Comparison of ENCODE assay signal across 18 cellular contexts in the genomic region with DNA sequence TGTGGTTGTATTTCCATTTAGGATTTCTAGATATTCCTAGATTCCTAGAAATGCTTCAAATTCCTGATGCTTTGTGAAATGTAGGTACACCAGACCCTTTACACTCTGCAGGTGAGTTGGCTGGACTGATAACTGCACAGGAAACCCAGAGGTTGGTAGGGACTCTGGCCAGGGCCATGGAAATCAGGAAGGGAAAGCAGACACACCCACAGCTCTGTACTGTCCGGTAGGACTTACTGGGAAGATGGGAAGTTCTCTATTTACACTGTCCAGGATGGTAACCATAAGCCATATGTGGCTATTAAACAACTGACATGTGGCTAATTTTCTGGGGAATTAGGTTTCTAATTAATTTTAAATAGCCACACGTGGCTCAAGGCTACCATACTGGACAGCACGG. TPM values are rescaled to one million over a fixed set of nuclear protein-coding genes. Genes with fewer than 3 reads are reported as not detected.
DNase-seq lines count a peak whose midpoint lies in the region; ATAC-seq and TF ChIP-seq lines count a peak whose summit lies in the region.
"Had no signal": no experiment of that assay in that cellular context is flagged by ENCODE, and none has a peak within 500 bp of the region (broad histone marks: within the 10 kb centered on the region; RNA-seq: fewer than 3 reads in every experiment).

No MANE protein-coding gene starts in this region.

- H2AFZ ChIP-seq in MM.1S (ENCODE audit: low read length), result no peak overlapping the region
- no peak overlapping the region for H2AFZ ChIP-seq in neural progenitor cell (replicated peaks)
- H2AFZ ChIP-seq: GM23248 had no signal

- H3K27ac ChIP-seq in left lung, result peak overlapping the region in 1 of 2 donors; percentile 39
- H3K27ac ChIP-seq in substantia nigra (ENCODE audit: low read depth, low read length, poor library complexity, severe bottlenecking), result peak overlapping the region; percentile 16
- no peak overlapping the region for H3K27ac ChIP-seq in MM.1S (ENCODE audit: low read length)
- no peak overlapping the region for H3K27ac ChIP-seq in neural progenitor cell
- H3K27ac ChIP-seq: GM23248 had no signal

- H3K27ac Mint-ChIP-seq in activated CD4-positive, alpha-beta T cell treated with anti-CD3 and anti-CD28 coated beads, Interleukin-2, amount 10 ng/mL, durations not matched to agents 7 days and 5 days, result peak overlapping the region; percentile 46
- H3K27ac Mint-ChIP-seq in stimulated activated naive CD8-positive, alpha-beta T cell treated with anti-CD3 and anti-CD28 coated beads, Interleukin-15, Interleukin-2, amounts not matched to agents 100 ng/mL and 50 ng/mL, for 24 hours, result peak overlapping the region; percentile 2
- H3K27ac Mint-ChIP-seq in neural progenitor cell, result no peak overlapping the region

- no peaks in the 10 kb centered on the region for H4K20me1 ChIP-seq in MM.1S (ENCODE audit: insufficient read depth, low read length)
- H4K20me1 ChIP-seq in neural progenitor cell (ENCODE audit: low read depth), result no peaks in the 10 kb centered on the region

- DNase-seq in activated CD4-positive, alpha-beta T cell treated with anti-CD3 and anti-CD28 coated beads, Interleukin-2, amount 10 ng/mL, durations not matched to agents 7 days and 5 days, result no peak
- no peak for DNase-seq in activated CD4-positive, alpha-beta T cell treated with anti-CD3 and anti-CD28 coated beads for 4 hours
- DNase-seq in stimulated activated naive CD8-positive, alpha-beta T cell treated with anti-CD3 and anti-CD28 coated beads, Interleukin-15, Interleukin-2, amounts not matched to agents 100 U/mL and 50 U/mL, for 24 hours, result no peak
- DNase-seq in left lung, result no peak
- DNase-seq in substantia nigra (lab: John Stamatoyannopoulos, UW), result no peak
- DNase-seq in MM.1S, result no peak
- no peak for DNase-seq in neural progenitor cell (ENCODE audit: low spot score)
- DNase-seq: 8988T, DMS 273 treated with DMSO at 0.1 percent for 48 hours, GF-D8, GM23248, NCI-H1930, NCI-H2171, NCI-H446, OCI-M1, RPMI8226 had no signal

- no peaks in the 10 kb centered on the region for H3K4me1 Mint-ChIP-seq in activated CD4-positive, alpha-beta T cell treated with anti-CD3 and anti-CD28 coated beads, Interleukin-2, amount 10 ng/mL, durations not matched to agents 7 days and 5 days
- peaks cover 22% of the 10 kb centered on the region for H3K4me1 Mint-ChIP-seq in stimulated activated naive CD8-positive, alpha-beta T cell treated with anti-CD3 and anti-CD28 coated beads, Interleukin-15, Interleukin-2, amounts not matched to agents 100 ng/mL and 50 ng/mL, for 24 hours (ENCODE audit: low read depth)
- peaks cover 4% of the 10 kb centered on the region for H3K4me1 Mint-ChIP-seq in neural progenitor cell

- no peaks in the 10 kb centered on the region for H3K27me3 ChIP-seq in left lung
- H3K27me3 ChIP-seq in MM.1S (replicated peaks; ENCODE audit: insufficient read depth, low read length), result no peaks in the 10 kb centered on the region
- H3K27me3 ChIP-seq in neural progenitor cell, result no peaks in the 10 kb centered on the region

- H3K36me3 ChIP-seq in left lung, result peaks cover 0 to 21% of the 10 kb centered on the region in 2 donors
- no peaks in the 10 kb centered on the region; the same call in 1 of the 2 replicates for H3K36me3 ChIP-seq in MM.1S (replicated peaks; ENCODE audit: insufficient read depth, low read length)
- H3K36me3 ChIP-seq in neural progenitor cell, result no peaks in the 10 kb centered on the region

- peaks cover 53% of the 10 kb centered on the region for H3K36me3 Mint-ChIP-seq in activated CD4-positive, alpha-beta T cell treated with anti-CD3 and anti-CD28 coated beads, Interleukin-2, amount 10 ng/mL, durations not matched to agents 7 days and 5 days (ENCODE audit: low read depth)
- peaks cover 62% of the 10 kb centered on the region for H3K36me3 Mint-ChIP-seq in stimulated activated naive CD8-positive, alpha-beta T cell treated with anti-CD3 and anti-CD28 coated beads, Interleukin-15, Interleukin-2, amounts not matched to agents 100 ng/mL and 50 ng/mL, for 24 hours (ENCODE audit: low read depth)
- H3K36me3 Mint-ChIP-seq in neural progenitor cell, result no peaks in the 10 kb centered on the region

- CTCF ChIA-PET in activated CD4-positive, alpha-beta T cell treated with anti-CD3 and anti-CD28 coated beads, Interleukin-2, amount 10 ng/mL, durations not matched to agents 7 days and 5 days (lab: Charles Lee), result interaction anchor here (1.1 kb wide), 1 partner anchor 32 kb away, joined by 3 read pairs; no protein-coding TSS in a partner anchor

- no peak overlapping the region for H3K4me3 Mint-ChIP-seq in activated CD4-positive, alpha-beta T cell treated with anti-CD3 and anti-CD28 coated beads, Interleukin-2, amount 10 ng/mL, durations not matched to agents 7 days and 5 days
- no peak overlapping the region for H3K4me3 Mint-ChIP-seq in stimulated activated naive CD8-positive, alpha-beta T cell treated with anti-CD3 and anti-CD28 coated beads, Interleukin-15, Interleukin-2, amounts not matched to agents 100 ng/mL and 50 ng/mL, for 24 hours
- H3K4me3 Mint-ChIP-seq in neural progenitor cell, result no peak overlapping the region

- intact Hi-C loops in left lung (cut with DNase I), result no loop called here

- H3K4me1 ChIP-seq in left lung, result no peaks in the 10 kb centered on the region
- no peaks in the 10 kb centered on the region for H3K4me1 ChIP-seq in MM.1S (ENCODE audit: low read length)
- peaks cover 2% of the 10 kb centered on the region for H3K4me1 ChIP-seq in neural progenitor cell

- H3K4me2 ChIP-seq in MM.1S (ENCODE audit: low read depth, low read length) (no peak overlapping the region), neural progenitor cell (no peak overlapping the region)

- ATAC-seq in stimulated activated naive CD8-positive, alpha-beta T cell treated with anti-CD3 and anti-CD28 coated beads, Interleukin-15, Interleukin-2, amounts not matched to agents 100 U/mL and 50 U/mL, for 24 hours, result no peak
- ATAC-seq in left lung, result peak; percentile 14
- ATAC-seq: HCT116 had no signal

- H3K4me3 ChIP-seq in left lung, result no peak overlapping the region
- H3K4me3 ChIP-seq in MM.1S (ENCODE audit: low read length), result no peak overlapping the region
- no peak overlapping the region for H3K4me3 ChIP-seq in neural progenitor cell
- H3K4me3 ChIP-seq: GM23248 had no signal

- no peaks in the 10 kb centered on the region for H3K9me3 Mint-ChIP-seq in activated CD4-positive, alpha-beta T cell treated with anti-CD3 and anti-CD28 coated beads, Interleukin-2, amount 10 ng/mL, durations not matched to agents 7 days and 5 days
- no peaks in the 10 kb centered on the region for H3K9me3 Mint-ChIP-seq in stimulated activated naive CD8-positive, alpha-beta T cell treated with anti-CD3 and anti-CD28 coated beads, Interleukin-15, Interleukin-2, amounts not matched to agents 100 ng/mL and 50 ng/mL, for 24 hours
- H3K9me3 Mint-ChIP-seq in neural progenitor cell, result no peaks in the 10 kb centered on the region

- H3K9me2 ChIP-seq in MM.1S (replicated peaks; ENCODE audit: insufficient read depth, low read length), result no peaks in the 10 kb centered on the region

- H3K79me2 ChIP-seq in MM.1S (ENCODE audit: low read length) (no peaks in the 10 kb centered on the region), neural progenitor cell (ENCODE audit: low read depth) (no peaks in the 10 kb centered on the region)

- H3F3A ChIP-seq in MM.1S (ENCODE audit: insufficient read depth, low read length) (no peaks in the 10 kb centered on the region), neural progenitor cell (ENCODE audit: low read depth) (no peaks in the 10 kb centered on the region)

- POLR2A ChIA-PET in activated CD4-positive, alpha-beta T cell treated with anti-CD3 and anti-CD28 coated beads, Interleukin-2, amount 10 ng/mL, durations not matched to agents 7 days and 5 days (lab: Charles Lee), result no interaction called here

- H3K27me3 Mint-ChIP-seq in activated CD4-positive, alpha-beta T cell treated with anti-CD3 and anti-CD28 coated beads, Interleukin-2, amount 10 ng/mL, durations not matched to agents 7 days and 5 days, result no peaks in the 10 kb centered on the region
- no peaks in the 10 kb centered on the region for H3K27me3 Mint-ChIP-seq in stimulated activated naive CD8-positive, alpha-beta T cell treated with anti-CD3 and anti-CD28 coated beads, Interleukin-15, Interleukin-2, amounts not matched to agents 100 ng/mL and 50 ng/mL, for 24 hours
- peaks cover 2% of the 10 kb centered on the region for H3K27me3 Mint-ChIP-seq in neural progenitor cell (ENCODE audit: insufficient read depth, low read depth)

- TF ChIP-seq CTCF in left lung (IDR thresholded peaks at IDR 0.05) (no peak), MM.1S (IDR thresholded peaks at IDR 0.05; ENCODE audit: low read length) (no peak), neural progenitor cell (IDR thresholded peaks at IDR 0.05) (no peak)

- H3K9me3 ChIP-seq in left lung, result no peaks in the 10 kb centered on the region
- H3K9me3 ChIP-seq in MM.1S (replicated peaks; ENCODE audit: insufficient read depth, low read length), result no peaks in the 10 kb centered on the region
- no peaks in the 10 kb centered on the region for H3K9me3 ChIP-seq in neural progenitor cell (ENCODE audit: low read depth)

- H3K9ac ChIP-seq in MM.1S (ENCODE audit: low read length), result no peak overlapping the region
- H3K9ac ChIP-seq in neural progenitor cell, result no peak overlapping the region
- H3K9ac ChIP-seq: GM23248 had no signal

RNA-seq across cellular contexts. Expression of a gene that starts 31.4 kb away (rescaled TPM):
- 10 to 100 TPM; 22.8 to 23.5 TPM for total RNA-seq in activated CD4-positive, alpha-beta T cell treated with anti-CD3 and anti-CD28 coated beads, Interleukin-2, amount 10 ng/mL, durations not matched to agents 7 days and 5 days
- total RNA-seq in left lung, result 1 to 10 TPM; 8.1 to 9.3 TPM
- total RNA-seq in neural progenitor cell (ENCODE audit: low replicate concordance), result 3.9 and 13.8 TPM in 2 replicates
